Comparison of ENCODE assay signal across 8 cellular contexts in the genomic region with DNA sequence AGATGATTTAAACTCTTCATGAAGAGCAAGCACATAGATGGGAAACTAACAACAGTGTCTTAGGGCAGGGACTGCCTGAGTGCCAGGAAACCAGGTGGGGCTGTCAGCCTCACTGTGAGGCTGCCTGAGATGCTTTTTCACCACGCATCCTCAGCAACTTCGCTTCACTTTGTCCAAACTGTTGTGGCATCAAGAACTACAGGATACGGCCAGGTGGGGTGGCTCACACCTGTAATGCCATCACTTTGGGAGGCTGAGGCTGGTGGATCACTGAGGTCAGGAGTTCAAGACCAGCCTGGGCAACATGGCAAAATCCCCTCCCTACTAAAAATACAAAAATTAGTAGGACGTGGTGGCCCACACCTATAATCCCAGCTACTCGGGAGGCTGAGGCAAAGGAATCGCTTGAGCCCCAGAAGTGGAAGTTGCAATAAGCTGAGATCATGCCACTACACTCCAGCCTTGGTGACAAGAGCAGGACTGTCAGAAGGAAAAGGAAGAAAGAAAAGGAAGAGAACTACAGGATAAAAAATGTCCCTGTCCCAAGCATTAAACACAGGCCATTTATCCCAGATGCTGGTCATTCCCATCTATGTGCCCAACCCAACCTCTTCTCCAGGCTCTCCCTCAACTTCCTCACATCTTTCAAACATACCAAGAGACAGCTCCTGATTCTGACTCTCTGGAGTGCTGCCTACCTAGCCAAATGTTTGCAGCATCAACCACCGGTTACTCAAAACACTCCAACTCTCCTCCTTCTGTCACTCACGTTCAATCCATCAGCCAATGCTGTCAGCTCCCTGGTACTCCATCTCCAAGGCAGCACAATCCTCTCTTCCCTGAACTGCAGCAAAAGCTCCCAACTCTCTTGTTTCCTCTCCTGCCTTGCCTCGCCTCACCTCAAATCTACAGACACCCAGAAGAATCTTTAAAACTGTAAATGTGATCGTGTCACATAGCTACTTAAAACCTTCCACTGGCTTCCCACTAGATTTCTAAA. TPM values are rescaled to one million over a fixed set of nuclear protein-coding genes. Genes with fewer than 3 reads are reported as not detected.
DNase-seq lines count a peak whose midpoint lies in the region; ATAC-seq and TF ChIP-seq lines count a peak whose summit lies in the region.

No MANE protein-coding gene starts in this region.

- DNase-seq in LHCN-M2 (ENCODE audit: low read depth) = peak; percentile 9
- DNase-seq in central memory CD8-positive, alpha-beta T cell (ENCODE audit: low spot score in 2 of 2) = no peak
- no peak for DNase-seq in naive thymus-derived CD8-positive, alpha-beta T cell
- DNase-seq in LoVo (ENCODE audit: low spot score) = no peak
- DNase-seq in NCI-H226 = no peak

- POLR2A ChIA-PET in naive thymus-derived CD8-positive, alpha-beta T cell (lab: Charles Lee) = interaction anchor here (0.7 to 2.0 kb wide), 6 partner anchors 11 to 118 kb away, joined by 3 to 14 read pairs (median 3); partner anchors contain the start of genes GAA and RNF213

- peak overlapping the region; percentile 87 for H3K27ac Mint-ChIP-seq in central memory CD8-positive, alpha-beta T cell (ENCODE audit: low read depth)
- peak overlapping the region; percentile 66 to 97 (median 86) for H3K27ac Mint-ChIP-seq in naive thymus-derived CD8-positive, alpha-beta T cell

- TF ChIP-seq CTCF in C4-2B (conservative IDR thresholded peaks at IDR 0.05) = no peak

- H3K36me3 Mint-ChIP-seq in central memory CD8-positive, alpha-beta T cell (ENCODE audit: insufficient read depth) = peaks cover 43% of the 10 kb centered on the region
- H3K36me3 Mint-ChIP-seq in naive thymus-derived CD8-positive, alpha-beta T cell = peaks cover 0 to 44% (median 3%) of the 10 kb centered on the region in 3 donors

- peak overlapping the region; percentile 81 for H3K4me3 Mint-ChIP-seq in central memory CD8-positive, alpha-beta T cell
- H3K4me3 Mint-ChIP-seq in naive thymus-derived CD8-positive, alpha-beta T cell = peak overlapping the region; percentile 80 to 97 (median 91)

- ATAC-seq in central memory CD8-positive, alpha-beta T cell (replicated peaks; ENCODE audit: extremely low read depth, poor library complexity, severe bottlenecking) = no peak
- no peak for ATAC-seq in naive thymus-derived CD8-positive, alpha-beta T cell
- ATAC-seq in HG03039 (IDR thresholded peaks at IDR 0.05; ENCODE audit: unreplicated experiment) = no peak
- no peak for ATAC-seq in HG02763 (IDR thresholded peaks at IDR 0.05; ENCODE audit: unreplicated experiment)

- peak overlapping the region; percentile 90 for H3K27ac ChIP-seq in C4-2B

- peaks cover 19% of the 10 kb centered on the region for H3K4me1 Mint-ChIP-seq in central memory CD8-positive, alpha-beta T cell
- H3K4me1 Mint-ChIP-seq in naive thymus-derived CD8-positive, alpha-beta T cell = peaks cover 13 to 50% (median 33%) of the 10 kb centered on the region in 4 donors

- no peaks in the 10 kb centered on the region for H3K27me3 Mint-ChIP-seq in central memory CD8-positive, alpha-beta T cell
- no peaks in the 10 kb centered on the region for H3K27me3 Mint-ChIP-seq in naive thymus-derived CD8-positive, alpha-beta T cell

- H3K9me3 Mint-ChIP-seq in central memory CD8-positive, alpha-beta T cell = no peaks in the 10 kb centered on the region
- H3K9me3 Mint-ChIP-seq in naive thymus-derived CD8-positive, alpha-beta T cell = no peaks in the 10 kb centered on the region

RNA-seq across cellular contexts. Expression of gene EIF4A3, which starts 1.6 kb away (rescaled TPM):
- total RNA-seq in LHCN-M2 (2014; rRNA removed) = 113 and 123 TPM in 2 replicates
- polyA plus RNA-seq in LHCN-M2 (2012) = 86.8 TPM
- total RNA-seq in naive thymus-derived CD8-positive, alpha-beta T cell = 10 to 100 TPM; 53.0 to 61.4 TPM
- polyA plus RNA-seq in naive thymus-derived CD8-positive, alpha-beta T cell = 10 to 100 TPM; 56.0 to 88.6 (median 58.2) TPM

RNA-seq across cellular contexts. Expression of gene CARD14, which starts 24.5 kb away (rescaled TPM):
- 0.71 TPM in 1 of 2 replicates, not detected in the other for total RNA-seq in LHCN-M2 (2014; rRNA removed)
- polyA plus RNA-seq in LHCN-M2 (2012) = 0.05 TPM
- total RNA-seq in naive thymus-derived CD8-positive, alpha-beta T cell = not detected
- polyA plus RNA-seq in naive thymus-derived CD8-positive, alpha-beta T cell = not detected

RNA-seq across cellular contexts. Expression of gene GAA, which starts 44.0 kb away (rescaled TPM):
- 66.7 and 74.8 TPM in 2 replicates for total RNA-seq in LHCN-M2 (2014; rRNA removed)
- 25.5 TPM for polyA plus RNA-seq in LHCN-M2 (2012)
- 10 to 100 TPM; 44.1 to 51.3 TPM for total RNA-seq in naive thymus-derived CD8-positive, alpha-beta T cell
- polyA plus RNA-seq in naive thymus-derived CD8-positive, alpha-beta T cell = 10 to 100 TPM in 2 of 3 donors, 1 to 10 TPM in 1; 7.9 to 13.0 (median 10.8) TPM
